In genomic region chr12:26406391-26406790, GRCh38 we compare ENCODE assay signal across 25 cellular contexts.
"Had no signal": no experiment of that assay in that cellular context is flagged by ENCODE, and none has a peak within 500 bp of the region (broad histone marks: within the 10 kb centered on the region; RNA-seq: fewer than 3 reads in every experiment).

No MANE protein-coding gene starts in this region.

- H3K27me3 Mint-ChIP-seq: activated CD4-positive, alpha-beta T cell treated with anti-CD3 and anti-CD28 coated beads, Interleukin-2, amount 10 ng/mL, durations not matched to agents 24 days and 14 days; activated CD8-positive, alpha-beta T cell treated with anti-CD3 and anti-CD28 coated beads for 36 hours; activated naive CD8-positive, alpha-beta T cell treated with anti-CD3 and anti-CD28 coated beads for 36 hours; activated T-helper 17 cell treated with anti-CD3 and anti-CD28 coated beads, Interleukin-2, amount 50 U/mL, for 72 hours had no signal

- H3K4me3 ChIP-seq: ascending aorta, cardiac muscle cell, SJCRH30, SK-N-MC had no signal

- H3K27ac Mint-ChIP-seq: activated CD4-positive, alpha-beta T cell treated with anti-CD3 and anti-CD28 coated beads, Interleukin-2, amount 10 ng/mL, durations not matched to agents 24 days and 14 days; activated CD8-positive, alpha-beta T cell treated with anti-CD3 and anti-CD28 coated beads for 36 hours; activated naive CD8-positive, alpha-beta T cell treated with anti-CD3 and anti-CD28 coated beads for 36 hours; activated T-cell treated with anti-CD3 and anti-CD28 coated beads, Interleukin-2, amount 50 U/mL, for 72 hours; activated T-helper 17 cell treated with anti-CD3 and anti-CD28 coated beads, Interleukin-2, amount 50 U/mL, for 72 hours had no signal

- H3K27me3 ChIP-seq: ascending aorta, cardiac muscle cell, SJCRH30 had no signal

- DNase-seq: activated CD4-positive, alpha-beta T cell treated with anti-CD3 and anti-CD28 coated beads, Interleukin-2, amount 10 ng/mL, durations not matched to agents 24 days and 14 days; activated CD4-positive, alpha-beta T cell treated with anti-CD3 and anti-CD28 coated beads, Interleukin-2, amount 50 U/mL, for 4 hours; activated CD8-positive, alpha-beta T cell treated with anti-CD3 and anti-CD28 coated beads for 36 hours; activated effector memory CD4-positive, alpha-beta T cell treated with anti-CD3 and anti-CD28 coated beads, Interleukin-2, amount 50 U/mL, for 16 hours; activated naive CD4-positive, alpha-beta T cell; activated naive CD4-positive, alpha-beta T cell treated with anti-CD3 and anti-CD28 coated beads, Interleukin-2, amount 50 U/mL, for 16 hours; activated naive CD8-positive, alpha-beta T cell treated with anti-CD3 and anti-CD28 coated beads for 36 hours; activated T-cell treated with anti-CD3 and anti-CD28 coated beads, Interleukin-2, amount 50 U/mL, for 1 hour; activated T-cell treated with anti-CD3 and anti-CD28 coated beads, Interleukin-2, amount 50 U/mL, for 72 hours; Karpas-422; KBM-7; NCI-H1105; NCI-H1417 treated with DMSO at 0.1 percent for 48 hours; NCI-H187 treated with DMSO at 0.1 percent for 48 hours; NCI-H2081; NCI-H510A; NCI-H526 treated with DMSO at 0.1 percent for 48 hours; NCI-H82; SHP77; SJCRH30 had no signal

- H3K4me1 ChIP-seq: ascending aorta, SJCRH30 had no signal

- H3K27ac ChIP-seq: ascending aorta, cardiac muscle cell, SJCRH30, SK-N-MC had no signal

- ATAC-seq: activated CD8-positive, alpha-beta T cell treated with anti-CD3 and anti-CD28 coated beads for 36 hours; activated T-cell treated with anti-CD3 and anti-CD28 coated beads, Interleukin-2, amount 50 U/mL, for 72 hours; activated T-helper 17 cell treated with anti-CD3 and anti-CD28 coated beads, Interleukin-2, amount 50 U/mL, for 72 hours; Panc1 had no signal

- H3K4me1 Mint-ChIP-seq: activated CD4-positive, alpha-beta T cell treated with anti-CD3 and anti-CD28 coated beads, Interleukin-2, amount 10 ng/mL, durations not matched to agents 24 days and 14 days; activated naive CD8-positive, alpha-beta T cell treated with anti-CD3 and anti-CD28 coated beads for 36 hours; activated T-helper 17 cell treated with anti-CD3 and anti-CD28 coated beads, Interleukin-2, amount 50 U/mL, for 72 hours had no signal

- H3K9me3 ChIP-seq: ascending aorta, SJCRH30 had no signal

- H3K36me3 ChIP-seq: cardiac muscle cell, SJCRH30 had no signal

- H3K4me3 Mint-ChIP-seq: activated CD4-positive, alpha-beta T cell treated with anti-CD3 and anti-CD28 coated beads, Interleukin-2, amount 10 ng/mL, durations not matched to agents 24 days and 14 days; activated CD8-positive, alpha-beta T cell treated with anti-CD3 and anti-CD28 coated beads for 36 hours; activated naive CD8-positive, alpha-beta T cell treated with anti-CD3 and anti-CD28 coated beads for 36 hours; activated T-cell treated with anti-CD3 and anti-CD28 coated beads, Interleukin-2, amount 50 U/mL, for 72 hours; activated T-helper 17 cell treated with anti-CD3 and anti-CD28 coated beads, Interleukin-2, amount 50 U/mL, for 72 hours had no signal

- H3K9me3 Mint-ChIP-seq: activated CD4-positive, alpha-beta T cell treated with anti-CD3 and anti-CD28 coated beads, Interleukin-2, amount 10 ng/mL, durations not matched to agents 24 days and 14 days; activated CD8-positive, alpha-beta T cell treated with anti-CD3 and anti-CD28 coated beads for 36 hours; activated naive CD8-positive, alpha-beta T cell treated with anti-CD3 and anti-CD28 coated beads for 36 hours; activated T-cell treated with anti-CD3 and anti-CD28 coated beads, Interleukin-2, amount 50 U/mL, for 72 hours; activated T-helper 17 cell treated with anti-CD3 and anti-CD28 coated beads, Interleukin-2, amount 50 U/mL, for 72 hours had no signal
